17 cellular contexts compared by ENCODE assay signal in genomic region chr11:61769946-61770683, GRCh38. TPM values are rescaled to one million over a fixed set of nuclear protein-coding genes. Genes with fewer than 3 reads are reported as not detected.
DNase-seq lines count a peak whose midpoint lies in the region; TF ChIP-seq lines count a peak whose summit lies in the region.
"Had no signal": no experiment of that assay in that cellular context is flagged by ENCODE, and none has a peak within 500 bp of the region (broad histone marks: within the 10 kb centered on the region; RNA-seq: fewer than 3 reads in every experiment).

No MANE protein-coding gene starts in this region.

- H2BK15ac ChIP-seq in mesenchymal stem cell (ENCODE audit: low read depth, poor library complexity, severe bottlenecking), result peak overlapping the region; percentile 77

- H3K4me1 ChIP-seq in Caco-2 (peaks cover 54% of the 10 kb centered on the region), SJSA1 (replicated peaks) (peaks cover 29% of the 10 kb centered on the region), mesenchymal stem cell (ENCODE audit: control insufficient read depth, insufficient read depth, low read depth, low read length) (peaks cover 76% of the 10 kb centered on the region)

- H3K23ac ChIP-seq in mesenchymal stem cell (ENCODE audit: low read length in 2 of 2), result peak overlapping the region in 1 of 2 experiments; percentile 9

- peak overlapping the region; percentile 49 to 88 for H2BK12ac ChIP-seq in mesenchymal stem cell (ENCODE audit: low read length in 2 of 2)

- 89% methylated on average over 9 of the region's 20 CpGs for WGBS in mesenchymal stem cell

- CTCF ChIA-PET in Caco-2 (lab: Charles Lee), result interaction anchor here (0.6 to 2.1 kb wide), 15 partner anchors 11 to 164 kb away, joined by 3 to 55 read pairs (median 5); partner anchors contain the start of genes FEN1, MYRF and TMEM258

- TSS peak; percentile 29 for BruUV-seq in Caco-2 (replicated peaks; lab: Mats Ljungman, UMichigan)

- H2AK5ac ChIP-seq in mesenchymal stem cell (ENCODE audit: low read length, severe bottlenecking), result peak overlapping the region; percentile 99

- H3K4me1 Mint-ChIP-seq in Caco-2 (ENCODE audit: low read depth, unreplicated experiment) (peaks cover 21% of the 10 kb centered on the region), progenitor cell of endocrine pancreas (ENCODE audit: low read depth) (peaks cover 19% of the 10 kb centered on the region)

- no peaks in the 10 kb centered on the region for H3K27me3 ChIP-seq in Caco-2 (replicated peaks; ENCODE audit: control insufficient read depth, insufficient read depth, low read length)
- no peaks in the 10 kb centered on the region for H3K27me3 ChIP-seq in SJSA1 (replicated peaks)
- peaks cover 0 to 17% of the 10 kb centered on the region in 2 experiments for H3K27me3 ChIP-seq in mesenchymal stem cell (ENCODE audit: control insufficient read depth in 1 of 2, insufficient read depth in 1 of 2, low read length in 2 of 2)

- H3K79me1 ChIP-seq in mesenchymal stem cell (replicated peaks; ENCODE audit: low read length, poor library complexity, severe bottlenecking), result peaks cover 16% of the 10 kb centered on the region

- no peak overlapping the region for H3K9ac ChIP-seq in mesenchymal stem cell (ENCODE audit: low read length)
- H3K9ac ChIP-seq: KMS-11 had no signal

- H3K27me3 Mint-ChIP-seq in Caco-2 (ENCODE audit: insufficient read depth, unreplicated experiment) (no peaks in the 10 kb centered on the region), progenitor cell of endocrine pancreas (no peaks in the 10 kb centered on the region)

- H3K14ac ChIP-seq in mesenchymal stem cell (ENCODE audit: low read length in 2 of 2), result peak overlapping the region in 1 of 2 experiments; percentile 75

- H3K18ac ChIP-seq in mesenchymal stem cell (ENCODE audit: low read depth in 1 of 2, low read length in 2 of 2), result peak overlapping the region; percentile 58 to 64

- H4K8ac ChIP-seq in mesenchymal stem cell (ENCODE audit: low read length), result peak overlapping the region; percentile 74

- POLR2A ChIA-PET in Caco-2 (lab: Charles Lee), result interaction anchor here (0.6 to 1.0 kb wide), 6 partner anchors 11 to 45 kb away, joined by 3 to 9 read pairs (median 5); partner anchors contain the start of genes FEN1 and TMEM258

- TF ChIP-seq CTCF in Caco-2 (IDR thresholded peaks at IDR 0.05; ENCODE audit: insufficient read depth in 1 of 2, low read depth in 1 of 2, low read length in 1 of 2, severe bottlenecking in 1 of 2, unreplicated experiment in 1 of 2), result no peak
- no peak for TF ChIP-seq CTCF in progenitor cell of endocrine pancreas (IDR thresholded peaks at IDR 0.05; ENCODE audit: unreplicated experiment)

- H3K36me3 ChIP-seq in Caco-2 (ENCODE audit: control insufficient read depth, insufficient read depth, low read length), result peaks cover 2% of the 10 kb centered on the region
- H3K36me3 ChIP-seq in SJSA1, result no peaks in the 10 kb centered on the region
- peaks cover 0 to 40% of the 10 kb centered on the region in 2 experiments for H3K36me3 ChIP-seq in mesenchymal stem cell (ENCODE audit: control insufficient read depth in 1 of 2, insufficient read depth in 2 of 2, low read depth in 1 of 2, low read length in 2 of 2)

- H3K4me3 ChIP-seq in Caco-2 (ENCODE audit: low read depth, low read length), result peak overlapping the region; percentile 1; the same call in 1 of the 2 replicates
- no peak overlapping the region for H3K4me3 ChIP-seq in SJSA1
- no peak overlapping the region for H3K4me3 ChIP-seq in mesenchymal stem cell (ENCODE audit: insufficient read depth in 1 of 2, low read depth in 1 of 2, low read length in 2 of 2)

- peak overlapping the region; percentile 20; the same call in 1 of the 2 replicates for H3K27ac ChIP-seq in SJSA1
- peak overlapping the region; percentile 25 for H3K27ac ChIP-seq in mesenchymal stem cell (ENCODE audit: low read length, poor library complexity, severe bottlenecking)
- H3K27ac ChIP-seq: KMS-11 had no signal

- peak overlapping the region; percentile 67 for H2BK5ac ChIP-seq in mesenchymal stem cell (ENCODE audit: low read depth, low read length, poor library complexity, severe bottlenecking)

- DNase-seq in Caco-2 (no peak), SJSA1 (ENCODE audit: low read depth in 1 of 2, low spot score in 2 of 2) (no peak), mesenchymal stem cell (no peak), progenitor cell of endocrine pancreas (ENCODE audit: low spot score, unreplicated experiment) (no peak), NCI-H1694 (lab: John Stamatoyannopoulos, UW) (no peak), NCI-H1105 treated with DMSO at 0.1 percent for 48 hours (lab: John Stamatoyannopoulos, UW) (no peak), HuH-7 (ENCODE audit: low spot score) (no peak), amygdala (lab: John Stamatoyannopoulos, UW) (no peak)
- DNase-seq: C1 segment of cervical spinal cord, GF-D8, GOT3, NCI-H1436 treated with DMSO at 0.1 percent for 48 hours, NCI-H2081, NCI-H510A treated with DMSO at 0.1 percent for 48 hours, NCI-H82, SHP77 treated with DMSO at 0.1 percent for 48 hours had no signal

- H3K9me3 Mint-ChIP-seq in Caco-2 (ENCODE audit: unreplicated experiment), result no peaks in the 10 kb centered on the region
- H3K9me3 Mint-ChIP-seq in progenitor cell of endocrine pancreas (ENCODE audit: low read depth), result no peaks in the 10 kb centered on the region

- H4K91ac ChIP-seq in mesenchymal stem cell (ENCODE audit: low read length), result peak overlapping the region; percentile 44

- H3K4me3 Mint-ChIP-seq in Caco-2 (ENCODE audit: unreplicated experiment) (peak overlapping the region; percentile 63), progenitor cell of endocrine pancreas (ENCODE audit: low read depth) (peak overlapping the region; percentile 31)

- peak overlapping the region; percentile 66 for H3K4me2 ChIP-seq in mesenchymal stem cell (ENCODE audit: low read length, poor library complexity, severe bottlenecking)
- H3K4me2 ChIP-seq: KMS-11 had no signal

- peak overlapping the region; percentile 32 to 57 for H3K4ac ChIP-seq in mesenchymal stem cell (ENCODE audit: low read depth in 1 of 2, low read length in 2 of 2)

- H3K36me3 Mint-ChIP-seq in Caco-2 (ENCODE audit: insufficient read depth, unreplicated experiment) (peaks cover 76% of the 10 kb centered on the region), progenitor cell of endocrine pancreas (ENCODE audit: insufficient read depth) (peaks cover 3% of the 10 kb centered on the region)

- no peak overlapping the region for H2AFZ ChIP-seq in mesenchymal stem cell (ENCODE audit: low read depth, low read length)

- no peaks in the 10 kb centered on the region for H3K9me3 ChIP-seq in Caco-2
- no peaks in the 10 kb centered on the region for H3K9me3 ChIP-seq in SJSA1 (replicated peaks)
- no peaks in the 10 kb centered on the region for H3K9me3 ChIP-seq in mesenchymal stem cell (ENCODE audit: control insufficient read depth, low read length)

- no peak overlapping the region for H2BK120ac ChIP-seq in mesenchymal stem cell (ENCODE audit: low read depth, low read length)

- intact Hi-C loops in Caco-2 (cut with micrococcal nuclease; ENCODE audit: unreplicated experiment), result loop anchor here (1.0 kb wide), 1 partner anchor 14 kb away; no protein-coding TSS in a partner anchor

- H3K27ac Mint-ChIP-seq in Caco-2 (ENCODE audit: unreplicated experiment), result peak overlapping the region; percentile 87
- peak overlapping the region; percentile 86 for H3K27ac Mint-ChIP-seq in progenitor cell of endocrine pancreas

RNA-seq across cellular contexts. Expression of gene MYRF, which starts 17.7 kb away (rescaled TPM):
- total RNA-seq in Caco-2 (2022), result 165 and 169 TPM in 2 replicates
- 1.4 and 3.1 TPM in 2 replicates for total RNA-seq in SJSA1 (2014; rRNA removed; shearing (Covaris generic))
- polyA plus RNA-seq in mesenchymal stem cell (2013, experiment 1 of 2), result 21.9 TPM
- polyA plus RNA-seq in mesenchymal stem cell (2013, experiment 2 of 2), result 19.4 TPM
- total RNA-seq in progenitor cell of endocrine pancreas, result 117 and 128 TPM in 2 replicates

RNA-seq across cellular contexts. Expression of gene TMEM258, which starts 22.3 kb away (rescaled TPM):
- total RNA-seq in Caco-2 (2022) (190 and 197 TPM in 2 replicates), progenitor cell of endocrine pancreas (175 and 185 TPM in 2 replicates)
- 70.2 and 74.5 TPM in 2 replicates for total RNA-seq in SJSA1 (2014; rRNA removed; shearing (Covaris generic))
- polyA plus RNA-seq in mesenchymal stem cell (2013, experiment 1 of 2), result 175 TPM
- 180 TPM for polyA plus RNA-seq in mesenchymal stem cell (2013, experiment 2 of 2)

RNA-seq across cellular contexts. Expression of gene FEN1, which starts 22.6 kb away (rescaled TPM):
- total RNA-seq in Caco-2 (2022) (83.4 and 86.1 TPM in 2 replicates), progenitor cell of endocrine pancreas (34.4 and 36.6 TPM in 2 replicates)
- total RNA-seq in SJSA1 (2014; rRNA removed; shearing (Covaris generic)), result 181 and 185 TPM in 2 replicates
- polyA plus RNA-seq in mesenchymal stem cell (2013, experiment 1 of 2), result 10.6 TPM
- 10.7 TPM for polyA plus RNA-seq in mesenchymal stem cell (2013, experiment 2 of 2)

RNA-seq across cellular contexts. Expression of gene FADS1, which starts 46.7 kb away (rescaled TPM):
- total RNA-seq in Caco-2 (2022) (108 and 116 TPM in 2 replicates), progenitor cell of endocrine pancreas (114 and 121 TPM in 2 replicates)
- 46.7 and 61.5 TPM in 2 replicates for total RNA-seq in SJSA1 (2014; rRNA removed; shearing (Covaris generic))
- polyA plus RNA-seq in mesenchymal stem cell (2013, experiment 1 of 2), result 262 TPM
- 260 TPM for polyA plus RNA-seq in mesenchymal stem cell (2013, experiment 2 of 2)

RNA-seq across cellular contexts. Expression of gene FADS2, which starts 58.0 kb away (rescaled TPM):
- total RNA-seq in Caco-2 (2022), result 30.6 and 36.3 TPM in 2 replicates
- total RNA-seq in SJSA1 (2014; rRNA removed; shearing (Covaris generic)), result 2.8 and 8.5 TPM in 2 replicates
- polyA plus RNA-seq in mesenchymal stem cell (2013, experiment 1 of 2), result 1,185 TPM
- polyA plus RNA-seq in mesenchymal stem cell (2013, experiment 2 of 2), result 1,187 TPM
- 399 and 402 TPM in 2 replicates for total RNA-seq in progenitor cell of endocrine pancreas

Comparison
In these comparisons a context has a peak if more than half of its experiments do, and no peak if none do; other contexts are left out.
1. RNA of gene MYRF, which starts 17.7 kb away (total RNA-seq): 165 to 169 TPM in Caco-2 and 117 to 128 TPM in progenitor cell of endocrine pancreas; 1.4 to 3.1 TPM in SJSA1; every median in the first group is over 10 times any median in the second.